ENCODE assay signal across 8 cellular contexts in genomic region chr18:5542393-5543035, GRCh38. TPM values are rescaled to one million over a fixed set of nuclear protein-coding genes. Genes with fewer than 3 reads are reported as not detected.
A peak's percentile ranks its signal among the peaks of the same experiment; 100 is the strongest.
DNase-seq lines count a peak whose midpoint lies in the region; ATAC-seq and TF ChIP-seq lines count a peak whose summit lies in the region.
"Had no signal": no experiment of that assay in that cellular context is flagged by ENCODE, and none has a peak within 500 bp of the region (broad histone marks: within the 10 kb centered on the region; RNA-seq: fewer than 3 reads in every experiment).

No MANE protein-coding gene starts in this region.

- intact Hi-C loops in activated T-helper 2 cell treated with anti-CD3 and anti-CD28 coated beads, Interferon-gamma antibody, Interleukin-2, Interleukin-4, amounts not matched to agents 10 μg/mL and 5 μg/mL and 100 μg/mL, durations not matched to agents 14 hours and 24 hours and 36 hours (cut with micrococcal nuclease), result loop anchor here (10.0 kb wide), 2 partner anchors 92 to 352 kb away; partner anchors contain the start of gene TMEM200C
- intact Hi-C loops in stomach (cut with DNase I; ENCODE audit: low total_unique reads), result no loop called here

- H3K27me3 ChIP-seq in HUES6 (ENCODE audit: control insufficient read depth, insufficient read depth, low read length) (peaks cover 17% of the 10 kb centered on the region), stomach (peaks cover 0 to 49% (median 21%) of the 10 kb centered on the region in 3 donors)

- no peak for ATAC-seq in activated CD4-positive, CD25-positive, alpha-beta regulatory T cell treated with anti-CD3 and anti-CD28 coated beads, Interleukin-2, amount 50 U/mL, for 24 hours

- no peaks in the 10 kb centered on the region for H3K36me3 ChIP-seq in HUES6 (ENCODE audit: control insufficient read depth, insufficient read depth, low read length)
- no peaks in the 10 kb centered on the region for H3K36me3 ChIP-seq in stomach

- H3K4me3 ChIP-seq in HUES6 (ENCODE audit: low read depth, low read length) (peak overlapping the region; percentile 70), iPS-11a (ENCODE audit: low read depth, low read length) (peak overlapping the region; percentile 72), stomach (peak overlapping the region; percentile 49 to 64 (median 50))

- WGBS in stomach, 5 donors, result 4 to 6% (median 4%) methylated on average over 22 to 23 of the region's 23 CpGs

- no peak for TF ChIP-seq EP300 in stomach (IDR thresholded peaks at IDR 0.05)

- no peak for TF ChIP-seq POLR2A in stomach (IDR thresholded peaks at IDR 0.05)

- H3K9me3 ChIP-seq in HUES6 (ENCODE audit: control insufficient read depth, insufficient read depth, low read depth, low read length) (no peaks in the 10 kb centered on the region), stomach (no peaks in the 10 kb centered on the region)

- no peaks in the 10 kb centered on the region for H3K36me3 Mint-ChIP-seq in activated T-helper 2 cell treated with anti-CD3 and anti-CD28 coated beads, Interferon-gamma antibody, Interleukin-2, Interleukin-4, amounts not matched to agents 10 μg/mL and 5 μg/mL and 100 μg/mL, durations not matched to agents 14 hours and 24 hours and 36 hours (ENCODE audit: low read depth)

- peaks cover 40% of the 10 kb centered on the region for H3K27me3 Mint-ChIP-seq in activated T-helper 2 cell treated with anti-CD3 and anti-CD28 coated beads, Interferon-gamma antibody, Interleukin-2, Interleukin-4, amounts not matched to agents 10 μg/mL and 5 μg/mL and 100 μg/mL, durations not matched to agents 14 hours and 24 hours and 36 hours (ENCODE audit: low read depth)

- peaks cover 11% of the 10 kb centered on the region for H3K4me1 ChIP-seq in HUES6 (ENCODE audit: control insufficient read depth, insufficient read depth, low read length)
- H3K4me1 ChIP-seq in stomach, result peaks cover 0 to 26% (median 12%) of the 10 kb centered on the region in 4 donors

- no peak for TF ChIP-seq CTCF in stomach (IDR thresholded peaks at IDR 0.05)

- H3K9ac ChIP-seq in HUES6 (ENCODE audit: low read length), result peak overlapping the region; percentile 42

- H3K27ac Mint-ChIP-seq in activated T-helper 2 cell treated with anti-CD3 and anti-CD28 coated beads, Interferon-gamma antibody, Interleukin-2, Interleukin-4, amounts not matched to agents 10 μg/mL and 5 μg/mL and 100 μg/mL, durations not matched to agents 14 hours and 24 hours and 36 hours, result no peak overlapping the region

- H3K4me1 Mint-ChIP-seq in activated T-helper 2 cell treated with anti-CD3 and anti-CD28 coated beads, Interferon-gamma antibody, Interleukin-2, Interleukin-4, amounts not matched to agents 10 μg/mL and 5 μg/mL and 100 μg/mL, durations not matched to agents 14 hours and 24 hours and 36 hours (ENCODE audit: low read depth), result peaks cover 2% of the 10 kb centered on the region

- H3K9me3 Mint-ChIP-seq in activated T-helper 2 cell treated with anti-CD3 and anti-CD28 coated beads, Interferon-gamma antibody, Interleukin-2, Interleukin-4, amounts not matched to agents 10 μg/mL and 5 μg/mL and 100 μg/mL, durations not matched to agents 14 hours and 24 hours and 36 hours, result no peaks in the 10 kb centered on the region

- DNase-seq in activated T-helper 2 cell treated with anti-CD3 and anti-CD28 coated beads, Interferon-gamma antibody, Interleukin-2, Interleukin-4, amounts not matched to agents 10 μg/mL and 5 μg/mL and 100 μg/mL, durations not matched to agents 14 hours and 24 hours and 36 hours (ENCODE audit: low spot score), result no peak
- DNase-seq in stomach, result no peak
- no peak for DNase-seq in activated CD8-positive, alpha-beta memory T cell treated with anti-CD3 and anti-CD28 coated beads, Interleukin-2, amount 50 U/mL, for 48 hours
- DNase-seq in effector CD8-positive, alpha-beta T cell (lab: John Stamatoyannopoulos, UW), result no peak
- DNase-seq: effector memory CD4-positive, alpha-beta T cell had no signal

- H3K27ac ChIP-seq in HUES6 (ENCODE audit: low read depth, low read length) (no peak overlapping the region), stomach (peak overlapping the region in 4 of 5 donors; percentile 14 to 77 (median 45))

- peak overlapping the region; percentile 5 for H3K4me3 Mint-ChIP-seq in activated T-helper 2 cell treated with anti-CD3 and anti-CD28 coated beads, Interferon-gamma antibody, Interleukin-2, Interleukin-4, amounts not matched to agents 10 μg/mL and 5 μg/mL and 100 μg/mL, durations not matched to agents 14 hours and 24 hours and 36 hours (ENCODE audit: low read depth)

RNA-seq across cellular contexts. Expression of gene EPB41L3, which starts 1.3 kb away (rescaled TPM):
- 1.6 and 1.9 TPM in 2 replicates for total RNA-seq in activated T-helper 2 cell treated with anti-CD3 and anti-CD28 coated beads, Interferon-gamma antibody, Interleukin-2, Interleukin-4, amounts not matched to agents 10 μg/mL and 5 μg/mL and 100 μg/mL, durations not matched to agents 14 hours and 24 hours and 36 hours
- 100 to 1,000 TPM in 1 of 5 donors, 10 to 100 TPM in 3, 1 to 10 TPM in 1; 9.8 to 120 (median 39.3) TPM for total RNA-seq in stomach
- 1 to 10 TPM; 3.5 to 7.9 (median 6.4) TPM for polyA plus RNA-seq in stomach
